8 cellular contexts compared by ENCODE assay signal in genomic region chr6:26553739-26554668, GRCh38. TPM values are rescaled to one million over a fixed set of nuclear protein-coding genes. Genes with fewer than 3 reads are reported as not detected.
A peak's percentile ranks its signal among the peaks of the same experiment; 100 is the strongest.
DNase-seq lines count a peak whose midpoint lies in the region; ATAC-seq and TF ChIP-seq lines count a peak whose summit lies in the region.

No MANE protein-coding gene starts in this region.

- no peaks in the 10 kb centered on the region for H3K9me3 ChIP-seq in right lobe of liver

- H3K36me3 ChIP-seq in right lobe of liver, result no peaks in the 10 kb centered on the region

- intact Hi-C loops in right lobe of liver (cut with DNase I), result no loop called here

- peak overlapping the region; percentile 27 to 47 (median 47) for H3K4me3 ChIP-seq in right lobe of liver

- peak overlapping the region in 2 of 3 donors; percentile 30 to 49 for H3K27ac ChIP-seq in right lobe of liver

- ATAC-seq in GM18505 (IDR thresholded peaks at IDR 0.05; ENCODE audit: unreplicated experiment), result peak; percentile 46
- ATAC-seq in HG03108 (IDR thresholded peaks at IDR 0.05; ENCODE audit: unreplicated experiment), result peak; percentile 29
- ATAC-seq in right lobe of liver, result peak; percentile 70 to 86 (median 78)
- ATAC-seq in HG03097 (IDR thresholded peaks at IDR 0.05; ENCODE audit: low FRiP score, unreplicated experiment), result no peak

- no peak for TF ChIP-seq CTCF in right lobe of liver (IDR thresholded peaks at IDR 0.05)

- TF ChIP-seq POLR2A in GM18505 (IDR thresholded peaks at IDR 0.05; ENCODE audit: borderline replicate concordance, extremely low read depth, insufficient read depth, insufficient read length) (no peak), right lobe of liver (IDR thresholded peaks at IDR 0.05) (no peak)

- H3K27me3 ChIP-seq in right lobe of liver, result peaks cover 0 to 3% of the 10 kb centered on the region in 2 donors

- DNase-seq in NCI-H446 (lab: John Stamatoyannopoulos, UW) (peak; percentile 89 to 90), dedifferentiated amniotic fluid mesenchymal stem cell (ENCODE audit: extremely low spot score) (peak; percentile 83), right lobe of liver (peak; percentile 66 to 74 (median 69))
- DNase-seq in activated CD4-positive, alpha-beta T cell treated with anti-CD3 and anti-CD28 coated beads for 1 hour, result peak; percentile 72
- peak; percentile 83 to 84 for DNase-seq in stimulated activated CD4-positive, alpha-beta T cell treated with anti-CD3 and anti-CD28 coated beads, Interleukin-2, amount 100 ng/mL, for 48 hours

- under 1% methylated on average over 19 of the region's 19 CpGs for WGBS in right lobe of liver (ENCODE audit: insufficient coverage, low coverage, low lambda C conversion rate, missing lambda C conversion rate)

- H3K4me1 ChIP-seq in right lobe of liver, result peaks cover 0 to 18% (median 8%) of the 10 kb centered on the region in 4 donors

RNA-seq across cellular contexts. Expression of gene HMGN4, which starts 15.8 kb away (rescaled TPM):
- 10 to 100 TPM in 3 of 6 experiments, 1 to 10 TPM in 3; 5.8 to 13.2 (median 9.1) TPM for total RNA-seq in right lobe of liver

RNA-seq across cellular contexts. Expression of gene ABT1, which starts 42.7 kb away (rescaled TPM):
- 1 to 10 TPM; 5.0 to 9.2 (median 7.0) TPM for total RNA-seq in right lobe of liver

RNA-seq across cellular contexts. Expression of gene BTN1A1, which starts 53.9 kb away (rescaled TPM):
- not detected for total RNA-seq in right lobe of liver
